ENCODE assay signal across 9 cellular contexts in genomic region chr6:48765352-48765961, GRCh38.
DNase-seq lines count a peak whose midpoint lies in the region; ATAC-seq, FAIRE-seq and TF ChIP-seq lines count a peak whose summit lies in the region.
"Had no signal": no experiment of that assay in that cellular context is flagged by ENCODE, and none has a peak within 500 bp of the region (broad histone marks: within the 10 kb centered on the region; RNA-seq: fewer than 3 reads in every experiment).

No MANE protein-coding gene starts in this region.

- H3K4me3 Mint-ChIP-seq in nephron progenitor cell (no peak overlapping the region), T-helper 17 cell (no peak overlapping the region)

- peak; percentile 86 for DNase-seq in DMS53 (lab: John Stamatoyannopoulos, UW)
- DNase-seq in HuH-7 (ENCODE audit: low spot score) = peak; percentile 15
- peak; percentile 40 for DNase-seq in OCI-M2 (lab: John Stamatoyannopoulos, UW; ENCODE audit: unreplicated experiment)
- DNase-seq in endothelial cell of umbilical vein (ENCODE audit: low read depth, low spot score) = peak; percentile 74
- DNase-seq in nephron progenitor cell = peak; percentile 35
- no peak for DNase-seq in effector memory CD4-positive, alpha-beta T cell
- no peak for DNase-seq in T-helper 17 cell

- H3K4me2 ChIP-seq in endothelial cell of umbilical vein (ENCODE audit: insufficient read depth, low read length) = no peak overlapping the region

- peaks cover 2% of the 10 kb centered on the region for H3K27me3 Mint-ChIP-seq in nephron progenitor cell (ENCODE audit: low read depth, poor library complexity)
- H3K27me3 Mint-ChIP-seq in T-helper 17 cell = no peaks in the 10 kb centered on the region

- H3K4me3 ChIP-seq in endothelial cell of umbilical vein (replicated peaks in 1 of 3; ENCODE audit: insufficient read depth in 1 of 3, low read depth in 1 of 3, low read length in 3 of 3) = no peak overlapping the region
- H3K4me3 ChIP-seq in effector memory CD4-positive, alpha-beta T cell (ENCODE audit: insufficient read depth, low read depth, low read length, poor library complexity, severe bottlenecking) = no peak overlapping the region
- H3K4me3 ChIP-seq: skin epidermis had no signal

- no peaks in the 10 kb centered on the region for H3K36me3 Mint-ChIP-seq in nephron progenitor cell (ENCODE audit: low read depth)
- no peaks in the 10 kb centered on the region for H3K36me3 Mint-ChIP-seq in T-helper 17 cell (ENCODE audit: low read depth)

- H3K4me1 ChIP-seq in endothelial cell of umbilical vein (ENCODE audit: control insufficient read depth, extremely low read depth, insufficient read depth, low read length) = peaks cover 3% of the 10 kb centered on the region
- no peaks in the 10 kb centered on the region for H3K4me1 ChIP-seq in effector memory CD4-positive, alpha-beta T cell (ENCODE audit: control insufficient read depth, insufficient read depth, low read length, poor library complexity, severe bottlenecking)

- no peak for TF ChIP-seq POLR2A in endothelial cell of umbilical vein (IDR thresholded peaks at IDR 0.05; ENCODE audit: low read depth, low read length)

- H3K9me3 ChIP-seq in endothelial cell of umbilical vein (replicated peaks; ENCODE audit: control insufficient read depth, insufficient read depth, low read length) (no peaks in the 10 kb centered on the region), T-helper 17 cell (ENCODE audit: control insufficient read depth, low read length, poor library complexity, severe bottlenecking) (no peaks in the 10 kb centered on the region)
- H3K9me3 ChIP-seq in effector memory CD4-positive, alpha-beta T cell (ENCODE audit: control insufficient read depth, low read length) = no peaks in the 10 kb centered on the region

- no peaks in the 10 kb centered on the region for H4K20me1 ChIP-seq in endothelial cell of umbilical vein (replicated peaks; ENCODE audit: control insufficient read depth, extremely low read depth, insufficient read depth, low read length)

- TF ChIP-seq CTCF in endothelial cell of umbilical vein (IDR thresholded peaks at IDR 0.05; ENCODE audit: extremely low read depth in 1 of 2, insufficient read depth in 1 of 2, low read depth in 1 of 2, low read length in 2 of 2) (peak; percentile 49 to 50), nephron progenitor cell (IDR thresholded peaks at IDR 0.05) (peak; percentile 65)

- no peak for ATAC-seq in T-helper 17 cell
- no peak for ATAC-seq in HG03175 (IDR thresholded peaks at IDR 0.05; ENCODE audit: unreplicated experiment)

- no peaks in the 10 kb centered on the region for H3K27me3 ChIP-seq in endothelial cell of umbilical vein (ENCODE audit: control insufficient read depth in 2 of 2, insufficient read depth in 2 of 2, low read length in 2 of 2)
- no peaks in the 10 kb centered on the region for H3K27me3 ChIP-seq in effector memory CD4-positive, alpha-beta T cell (replicated peaks; ENCODE audit: control insufficient read depth, insufficient read depth, low read length, poor library complexity, severe bottlenecking)

- H3K27ac Mint-ChIP-seq in nephron progenitor cell (no peak overlapping the region), T-helper 17 cell (no peak overlapping the region)

- H3K9me3 Mint-ChIP-seq in nephron progenitor cell = no peaks in the 10 kb centered on the region

- CTCF ChIA-PET in endothelial cell of umbilical vein (lab: Charles Lee) = interaction anchor here (0.7 to 5.9 kb wide), 32 partner anchors 9 to 1351 kb away, joined by 3 to 202 read pairs (median 3); partner anchors contain the start of gene OPN5

- intact Hi-C loops in endothelial cell of umbilical vein (cut with micrococcal nuclease) = loop anchor here (1.0 to 10.0 kb wide), 6 partner anchors 451 to 1353 kb away; no protein-coding TSS in a partner anchor

- dilution Hi-C loops in endothelial cell of umbilical vein (cut with MboI; ENCODE audit: extremely low pct_ligation_motif_present, low sequenced_read_pairs) = no loop called here

- POLR2A ChIA-PET in endothelial cell of umbilical vein (lab: Charles Lee) = interaction anchor here (0.7 to 1.0 kb wide), 2 partner anchors 228 to 978 kb away, joined by 3 read pairs; no protein-coding TSS in a partner anchor

- H3K9me1 ChIP-seq in endothelial cell of umbilical vein (replicated peaks; ENCODE audit: control insufficient read depth, extremely low read depth, insufficient read depth, low read length) = no peaks in the 10 kb centered on the region

- no peaks in the 10 kb centered on the region for H3K4me1 Mint-ChIP-seq in nephron progenitor cell
- no peaks in the 10 kb centered on the region for H3K4me1 Mint-ChIP-seq in T-helper 17 cell

- H3K36me3 ChIP-seq in endothelial cell of umbilical vein (ENCODE audit: control insufficient read depth in 2 of 2, extremely low read depth in 1 of 2, insufficient read depth in 2 of 2, low read length in 2 of 2) = no peaks in the 10 kb centered on the region
- H3K36me3 ChIP-seq in effector memory CD4-positive, alpha-beta T cell (ENCODE audit: control insufficient read depth, insufficient read depth, low read length) = no peaks in the 10 kb centered on the region

- H3K27ac ChIP-seq in endothelial cell of umbilical vein (ENCODE audit: insufficient read depth, low read depth, low read length) = no peak overlapping the region
- no peak overlapping the region for H3K27ac ChIP-seq in effector memory CD4-positive, alpha-beta T cell (ENCODE audit: insufficient read depth, low read length, poor library complexity, severe bottlenecking)

- H3K79me2 ChIP-seq in endothelial cell of umbilical vein (ENCODE audit: control insufficient read depth, insufficient read depth, low read length) = no peaks in the 10 kb centered on the region

- no TSS peak for BruUV-seq in endothelial cell of umbilical vein (replicated peaks; lab: Mats Ljungman, UMichigan)

- no peak overlapping the region for H2AFZ ChIP-seq in endothelial cell of umbilical vein (ENCODE audit: low read depth, low read length)

- peak; percentile 88 for FAIRE-seq in endothelial cell of umbilical vein (lab: Jason Lieb, UNC)

- H3K9ac ChIP-seq in endothelial cell of umbilical vein (replicated peaks; ENCODE audit: extremely low read depth, insufficient read depth, low read length) = no peak overlapping the region

TF ChIP-seq in endothelial cell of umbilical vein, 7 proteins besides CTCF, POLR2A, EP300 and RAD21:
- TF ChIP-seq POLR2AphosphoS5 (IDR thresholded peaks at IDR 0.05; ENCODE audit: insufficient read depth, low read depth, low read length) (no peak), JUN (IDR thresholded peaks at IDR 0.05; ENCODE audit: borderline replicate concordance, insufficient read depth, insufficient read length, low read depth) (no peak)

Comparison
In these comparisons a context has a peak if more than half of its experiments do, and no peak if none do; other contexts are left out.
1. DNase-seq: peak in DMS53 (single experiment), HuH-7 (single experiment), OCI-M2 (single experiment), endothelial cell of umbilical vein (single experiment) and nephron progenitor cell (single experiment); none in effector memory CD4-positive, alpha-beta T cell (0 of 3) and T-helper 17 cell (0 of 3).